ENCODE assay signal across 1 cellular context in the genomic region with DNA sequence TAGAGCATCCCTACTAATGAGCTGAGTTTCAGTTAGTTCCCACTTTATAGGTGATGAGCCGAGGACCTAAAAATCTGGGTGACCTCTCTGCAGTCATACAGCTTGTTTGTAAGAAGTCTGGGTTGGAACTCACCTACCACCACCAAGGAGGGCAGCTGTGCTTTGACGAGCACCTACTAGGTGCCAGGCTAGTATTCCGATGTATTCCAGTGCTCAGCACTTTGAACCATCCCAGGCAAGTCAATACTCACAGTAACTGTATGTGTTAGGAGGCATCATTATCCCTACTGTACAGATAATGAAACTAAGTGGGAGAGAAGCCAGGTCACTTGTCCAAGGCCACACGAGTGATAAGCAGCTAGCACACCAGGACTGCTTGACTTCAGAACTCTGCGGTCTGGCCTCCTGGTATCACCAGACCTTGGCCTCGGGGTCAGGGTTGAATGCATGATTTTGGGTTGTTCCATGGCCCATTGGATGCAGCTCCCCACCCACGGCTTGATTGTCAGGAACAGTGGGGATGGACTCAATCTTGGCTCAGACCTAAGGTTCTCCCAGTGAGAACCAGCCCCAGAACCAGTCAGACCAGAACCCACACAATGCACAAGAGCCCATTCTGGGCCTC.
TF ChIP-seq lines count a peak whose summit lies in the region.

No MANE protein-coding gene starts in this region.

TF ChIP-seq in K562, 482 proteins besides CTCF, POLR2A, EP300 and RAD21 (continued from another document):
- TF ChIP-seq RHOXF2B (CRISPR knock-in tag; conservative IDR thresholded peaks at IDR 0.05), result no peak
- TF ChIP-seq TEAD4 (IDR thresholded peaks at IDR 0.05; ENCODE audit: low read length), result peak; percentile 50; the same call in 1 of the 2 replicates
- no peak for TF ChIP-seq TEAD4 (CRISPR knock-in tag; IDR thresholded peaks at IDR 0.05; ENCODE audit: borderline replicate concordance)
- TF ChIP-seq, protein P1, sequence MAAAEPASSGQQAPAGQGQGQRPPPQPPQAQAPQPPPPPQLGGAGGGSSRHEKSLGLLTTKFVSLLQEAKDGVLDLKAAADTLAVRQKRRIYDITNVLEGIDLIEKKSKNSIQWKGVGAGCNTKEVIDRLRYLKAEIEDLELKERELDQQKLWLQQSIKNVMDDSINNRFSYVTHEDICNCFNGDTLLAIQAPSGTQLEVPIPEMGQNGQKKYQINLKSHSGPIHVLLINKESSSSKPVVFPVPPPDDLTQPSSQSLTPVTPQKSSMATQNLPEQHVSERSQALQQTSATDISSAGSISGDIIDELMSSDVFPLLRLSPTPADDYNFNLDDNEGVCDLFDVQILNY (CRISPR knock-in tag; IDR thresholded peaks at IDR 0.05), result 0 out of 2 replicates have a peak, but pooled peaks have one; percentile 21
- TF ChIP-seq ZNF766 (CRISPR knock-in tag; conservative IDR thresholded peaks at IDR 0.05), result peak; percentile 56; the same call in 1 of the 2 replicates
- TF ChIP-seq ZKSCAN1 (IDR thresholded peaks at IDR 0.05; ENCODE audit: low read depth, low read length), result peak; percentile 61; the same call in 1 of the 2 replicates
- 0 out of 2 replicates have a peak, but pooled peaks have one; percentile 33 for TF ChIP-seq ZFX (CRISPR knock-in tag; IDR thresholded peaks at IDR 0.05)
- peak; percentile 47 for TF ChIP-seq FOSL1 (tag; conservative IDR thresholded peaks at IDR 0.05)
- peak; percentile 50; the same call in 1 of the 2 replicates for TF ChIP-seq GATA2 (CRISPR knock-in tag; IDR thresholded peaks at IDR 0.05)
- TF ChIP-seq RBM34 (IDR thresholded peaks at IDR 0.05; ENCODE audit: borderline replicate concordance, insufficient read depth, low read length), result no peak
- peak; percentile 85 for TF ChIP-seq BHLHE40 (IDR thresholded peaks at IDR 0.05; ENCODE audit: low read length)
- TF ChIP-seq, protein P2, sequence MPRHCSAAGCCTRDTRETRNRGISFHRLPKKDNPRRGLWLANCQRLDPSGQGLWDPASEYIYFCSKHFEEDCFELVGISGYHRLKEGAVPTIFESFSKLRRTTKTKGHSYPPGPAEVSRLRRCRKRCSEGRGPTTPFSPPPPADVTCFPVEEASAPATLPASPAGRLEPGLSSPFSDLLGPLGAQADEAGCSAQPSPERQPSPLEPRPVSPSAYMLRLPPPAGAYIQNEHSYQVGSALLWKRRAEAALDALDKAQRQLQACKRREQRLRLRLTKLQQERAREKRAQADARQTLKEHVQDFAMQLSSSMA (CRISPR knock-in tag; IDR thresholded peaks at IDR 0.05), result no peak
- TF ChIP-seq, protein P3, sequence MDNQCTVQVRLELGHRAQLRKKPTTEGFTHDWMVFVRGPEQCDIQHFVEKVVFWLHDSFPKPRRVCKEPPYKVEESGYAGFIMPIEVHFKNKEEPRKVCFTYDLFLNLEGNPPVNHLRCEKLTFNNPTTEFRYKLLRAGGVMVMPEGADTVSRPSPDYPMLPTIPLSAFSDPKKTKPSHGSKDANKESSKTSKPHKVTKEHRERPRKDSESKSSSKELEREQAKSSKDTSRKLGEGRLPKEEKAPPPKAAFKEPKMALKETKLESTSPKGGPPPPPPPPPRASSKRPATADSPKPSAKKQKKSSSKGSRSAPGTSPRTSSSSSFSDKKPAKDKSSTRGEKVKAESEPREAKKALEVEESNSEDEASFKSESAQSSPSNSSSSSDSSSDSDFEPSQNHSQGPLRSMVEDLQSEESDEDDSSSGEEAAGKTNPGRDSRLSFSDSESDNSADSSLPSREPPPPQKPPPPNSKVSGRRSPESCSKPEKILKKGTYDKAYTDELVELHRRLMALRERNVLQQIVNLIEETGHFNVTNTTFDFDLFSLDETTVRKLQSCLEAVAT (IDR thresholded peaks at IDR 0.05), result peak in 1 of 2 experiments; percentile 47; a peak in 1 of 4 replicates
- TF ChIP-seq, protein P4, sequence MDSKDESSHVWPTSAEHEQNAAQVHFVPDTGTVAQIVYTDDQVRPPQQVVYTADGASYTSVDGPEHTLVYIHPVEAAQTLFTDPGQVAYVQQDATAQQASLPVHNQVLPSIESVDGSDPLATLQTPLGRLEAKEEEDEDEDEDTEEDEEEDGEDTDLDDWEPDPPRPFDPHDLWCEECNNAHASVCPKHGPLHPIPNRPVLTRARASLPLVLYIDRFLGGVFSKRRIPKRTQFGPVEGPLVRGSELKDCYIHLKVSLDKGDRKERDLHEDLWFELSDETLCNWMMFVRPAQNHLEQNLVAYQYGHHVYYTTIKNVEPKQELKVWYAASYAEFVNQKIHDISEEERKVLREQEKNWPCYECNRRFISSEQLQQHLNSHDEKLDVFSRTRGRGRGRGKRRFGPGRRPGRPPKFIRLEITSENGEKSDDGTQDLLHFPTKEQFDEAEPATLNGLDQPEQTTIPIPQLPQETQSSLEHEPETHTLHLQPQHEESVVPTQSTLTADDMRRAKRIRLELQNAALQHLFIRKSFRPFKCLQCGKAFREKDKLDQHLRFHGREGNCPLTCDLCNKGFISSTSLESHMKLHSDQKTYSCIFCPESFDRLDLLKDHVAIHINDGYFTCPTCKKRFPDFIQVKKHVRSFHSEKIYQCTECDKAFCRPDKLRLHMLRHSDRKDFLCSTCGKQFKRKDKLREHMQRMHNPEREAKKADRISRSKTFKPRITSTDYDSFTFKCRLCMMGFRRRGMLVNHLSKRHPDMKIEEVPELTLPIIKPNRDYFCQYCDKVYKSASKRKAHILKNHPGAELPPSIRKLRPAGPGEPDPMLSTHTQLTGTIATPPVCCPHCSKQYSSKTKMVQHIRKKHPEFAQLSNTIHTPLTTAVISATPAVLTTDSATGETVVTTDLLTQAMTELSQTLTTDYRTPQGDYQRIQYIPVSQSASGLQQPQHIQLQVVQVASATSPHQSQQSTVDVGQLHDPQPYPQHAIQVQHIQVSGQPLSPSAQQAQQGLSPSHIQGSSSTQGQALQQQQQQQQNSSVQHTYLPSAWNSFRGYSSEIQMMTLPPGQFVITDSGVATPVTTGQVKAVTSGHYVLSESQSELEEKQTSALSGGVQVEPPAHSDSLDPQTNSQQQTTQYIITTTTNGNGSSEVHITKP (IDR thresholded peaks at IDR 0.05; ENCODE audit: partially characterized antibody), result peak; percentile 17
